In the genomic region with DNA sequence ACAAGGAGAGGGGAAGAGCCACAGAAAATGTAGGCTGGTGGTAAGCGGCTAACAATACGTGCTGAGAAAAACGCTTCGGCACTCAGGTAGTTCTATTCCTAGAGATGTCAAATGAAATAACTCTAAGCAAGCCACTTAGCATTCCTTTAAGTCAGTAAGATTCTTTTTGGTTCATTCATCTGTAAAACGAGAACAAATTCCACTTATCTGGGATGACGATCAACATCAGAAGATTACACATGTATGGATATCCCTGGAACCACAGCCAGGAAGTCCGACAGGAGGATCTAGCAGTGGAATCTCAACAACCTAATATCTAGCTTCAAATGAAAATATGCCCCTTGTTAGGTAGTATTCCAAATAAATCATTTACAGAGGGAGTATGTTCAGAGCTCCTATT, we compare ENCODE assay signal across 25 cellular contexts.
A peak's percentile ranks its signal among the peaks of the same experiment; 100 is the strongest.
DNase-seq lines count a peak whose midpoint lies in the region; ATAC-seq, FAIRE-seq and TF ChIP-seq lines count a peak whose summit lies in the region.
"Had no signal": no experiment of that assay in that cellular context is flagged by ENCODE, and none has a peak within 500 bp of the region (broad histone marks: within the 10 kb centered on the region; RNA-seq: fewer than 3 reads in every experiment).

No MANE protein-coding gene starts in this region.

- H3K27ac ChIP-seq in neural progenitor cell (no peak overlapping the region), left ventricle myocardium inferior (replicated peaks) (no peak overlapping the region), RWPE1 (no peak overlapping the region)
- H3K27ac ChIP-seq: A549, C4-2B had no signal

- H3K27me3 Mint-ChIP-seq in neural progenitor cell (ENCODE audit: insufficient read depth, low read depth) = peaks cover 7% of the 10 kb centered on the region

- H3K36me3 ChIP-seq in neural progenitor cell (no peaks in the 10 kb centered on the region), left ventricle myocardium inferior (no peaks in the 10 kb centered on the region)

- POLR2A ChIA-PET in RWPE1 (lab: Yijun Ruan, JAX; ENCODE audit: low non-redundant PET) = no interaction called here

- FAIRE-seq in HTR-8/SVneo (lab: Jason Lieb, UNC) = peak; percentile 51
- FAIRE-seq: A549, GM12891, H54, HepG2 had no signal

- TF ChIP-seq CTCF in neural progenitor cell (IDR thresholded peaks at IDR 0.05) = no peak
- no peak for TF ChIP-seq CTCF in left ventricle myocardium inferior (IDR thresholded peaks at IDR 0.05; ENCODE audit: borderline replicate concordance)
- TF ChIP-seq CTCF in RWPE1 (conservative IDR thresholded peaks at IDR 0.05; ENCODE audit: low read depth) = no peak

- no peak for ATAC-seq in SK-N-SH treated with all-trans-retinoic acid at 6 μM for 48 hours
- ATAC-seq: A549; CD8-positive, alpha-beta T cell; HepG2 had no signal

- H3K4me2 ChIP-seq in neural progenitor cell = peak overlapping the region; percentile 29
- H3K4me2 ChIP-seq: A549 had no signal

- no peak overlapping the region for H3K27ac Mint-ChIP-seq in neural progenitor cell
- H3K27ac Mint-ChIP-seq: CD8-positive, alpha-beta T cell had no signal

- peaks cover 3% of the 10 kb centered on the region for H3F3A ChIP-seq in neural progenitor cell (ENCODE audit: low read depth)

- peaks cover 33% of the 10 kb centered on the region for H3K4me1 Mint-ChIP-seq in neural progenitor cell

- no peaks in the 10 kb centered on the region for H4K20me1 ChIP-seq in neural progenitor cell (ENCODE audit: low read depth)

- H2AFZ ChIP-seq in neural progenitor cell (replicated peaks) = no peak overlapping the region

- no peaks in the 10 kb centered on the region for H3K9me3 Mint-ChIP-seq in neural progenitor cell
- H3K9me3 Mint-ChIP-seq: CD8-positive, alpha-beta T cell had no signal

- intact Hi-C loops in left ventricle myocardium inferior (cut with micrococcal nuclease) = no loop called here

- no peak overlapping the region for H3K4me3 Mint-ChIP-seq in neural progenitor cell
- H3K4me3 Mint-ChIP-seq: CD8-positive, alpha-beta T cell had no signal

- DNase-seq in HTR-8/SVneo (ENCODE audit: insufficient read length, low spot score) (no peak), kidney glomerular epithelial cell (lab: John Stamatoyannopoulos, UW) (peak; percentile 78), neural progenitor cell (ENCODE audit: low spot score) (no peak), left ventricle myocardium inferior (no peak), RWPE1 (ENCODE audit: low spot score) (no peak)
- no peak for DNase-seq in stimulated activated CD4-positive, alpha-beta T cell treated with anti-CD3 and anti-CD28 coated beads, Interleukin-12 subunit alpha, Interleukin-12 subunit beta, amount 100 ng/mL, for 4 hours
- DNase-seq: AML-193; Caco-2; CD8-positive, alpha-beta T cell; DMS79; EL; GF-D8; Karpas-422; NCI-H1092; NCI-H2171; NCI-H226; NCI-H510A; RPMI8226; SHP77 had no signal

- no peaks in the 10 kb centered on the region for H3K9me3 ChIP-seq in neural progenitor cell (ENCODE audit: low read depth)
- no peaks in the 10 kb centered on the region for H3K9me3 ChIP-seq in left ventricle myocardium inferior (replicated peaks)
- H3K9me3 ChIP-seq: A549, Caco-2 had no signal

- H3K9ac ChIP-seq in neural progenitor cell = no peak overlapping the region

- no peaks in the 10 kb centered on the region for H3K36me3 Mint-ChIP-seq in neural progenitor cell
- H3K36me3 Mint-ChIP-seq: CD8-positive, alpha-beta T cell had no signal

- H3K27me3 ChIP-seq in neural progenitor cell (no peaks in the 10 kb centered on the region), left ventricle myocardium inferior (ENCODE audit: low read depth) (no peaks in the 10 kb centered on the region)

- CTCF ChIA-PET in RWPE1 (lab: Yijun Ruan, JAX) = no interaction called here

- H3K4me1 ChIP-seq in neural progenitor cell = peaks cover 21% of the 10 kb centered on the region
- H3K4me1 ChIP-seq in left ventricle myocardium inferior = no peaks in the 10 kb centered on the region
- H3K4me1 ChIP-seq: A549, Caco-2 had no signal

- H3K4me3 ChIP-seq in neural progenitor cell = no peak overlapping the region
- no peak overlapping the region for H3K4me3 ChIP-seq in left ventricle myocardium inferior
- H3K4me3 ChIP-seq: A549 had no signal

- no peaks in the 10 kb centered on the region for H3K79me2 ChIP-seq in neural progenitor cell (ENCODE audit: low read depth)

TF ChIP-seq in SK-N-SH treated with all-trans-retinoic acid at 6 μM for 48 hours, 23 proteins besides CTCF, POLR2A, EP300 and RAD21:
- no peak for TF ChIP-seq GLIS3 (CRISPR knock-in tag; IDR thresholded peaks at IDR 0.05)
- no peak for TF ChIP-seq OSR1 (CRISPR knock-in tag; IDR thresholded peaks at IDR 0.05)
- TF ChIP-seq PPARA (CRISPR knock-in tag; IDR thresholded peaks at IDR 0.05; ENCODE audit: borderline replicate concordance) = no peak
- TF ChIP-seq TCF4 (CRISPR knock-in tag; IDR thresholded peaks at IDR 0.05; ENCODE audit: borderline replicate concordance) = no peak
- no peak for TF ChIP-seq CSDC2 (CRISPR knock-in tag; IDR thresholded peaks at IDR 0.05)
- TF ChIP-seq CSRNP3 (CRISPR knock-in tag; IDR thresholded peaks at IDR 0.05) = no peak
- TF ChIP-seq ZC3H10 (CRISPR knock-in tag; IDR thresholded peaks at IDR 0.05) = no peak
